20 cellular contexts compared by ENCODE assay signal in the genomic region with DNA sequence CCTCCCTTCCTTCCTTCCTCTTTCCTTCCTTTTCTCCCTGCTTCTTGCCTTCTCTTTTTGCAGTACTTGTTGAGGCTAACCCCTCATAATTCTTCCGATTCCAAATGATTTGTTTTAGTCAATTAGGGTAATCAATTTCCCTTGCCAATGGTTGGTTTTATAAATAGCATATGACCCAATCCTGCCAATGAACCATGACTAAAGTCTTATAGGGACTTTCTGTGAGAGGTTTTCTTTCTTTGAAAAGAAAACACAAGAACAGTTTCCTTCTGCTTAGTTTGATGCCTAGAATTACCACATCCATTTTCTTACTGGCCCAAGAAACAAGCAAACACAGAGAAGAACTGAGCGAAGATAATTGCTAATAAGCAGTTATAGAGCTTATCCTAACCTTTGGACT.
A peak's percentile ranks its signal among the peaks of the same experiment; 100 is the strongest.
DNase-seq lines count a peak whose midpoint lies in the region; ATAC-seq lines count a peak whose summit lies in the region.
"Had no signal": no experiment of that assay in that cellular context is flagged by ENCODE, and none has a peak within 500 bp of the region (broad histone marks: within the 10 kb centered on the region; RNA-seq: fewer than 3 reads in every experiment).

No MANE protein-coding gene starts in this region.

- no peak for DNase-seq in activated CD4-positive, alpha-beta T cell treated with anti-CD3 and anti-CD28 coated beads, Interleukin-2, amount 10 ng/mL, durations not matched to agents 7 days and 5 days
- DNase-seq in activated CD4-positive, alpha-beta T cell treated with anti-CD3 and anti-CD28 coated beads, Interleukin-2, amount 50 U/mL, for 1 hour: no peak
- DNase-seq in stimulated activated effector memory CD8-positive, alpha-beta T cell treated with anti-CD3 and anti-CD28 coated beads, Interleukin-12 subunit alpha, Interleukin-12 subunit beta, amount 100 ng/mL, for 72 hours (ENCODE audit: low spot score in 2 of 2): no peak
- DNase-seq in NCI-H1694 treated with DMSO at 0.1 percent for 48 hours (lab: John Stamatoyannopoulos, UW) (no peak), kidney tubule cell (ENCODE audit: low spot score) (no peak)
- no peak for DNase-seq in effector CD8-positive, alpha-beta T cell (lab: John Stamatoyannopoulos, UW)
- DNase-seq: aorta; DMS79; islet precursor cell; NCI-H2029; stimulated activated naive CD4-positive, alpha-beta T cell treated with Interleukin-2 at 50 U/mL for 16 hours; upper lobe of left lung had no signal

- POLR2A ChIA-PET in activated CD4-positive, alpha-beta T cell treated with anti-CD3 and anti-CD28 coated beads, Interleukin-2, amount 10 ng/mL, durations not matched to agents 7 days and 5 days (lab: Charles Lee): no interaction called here

- H3K27ac Mint-ChIP-seq in activated CD4-positive, alpha-beta T cell treated with anti-CD3 and anti-CD28 coated beads, Interleukin-2, amount 10 ng/mL, durations not matched to agents 7 days and 5 days: peak overlapping the region; percentile 96
- H3K27ac Mint-ChIP-seq in activated T-helper 17 cell treated with anti-CD3 and anti-CD28 coated beads, Interleukin-2, amount 50 U/mL, for 72 hours: peak overlapping the region; percentile 93
- peak overlapping the region; percentile 96 for H3K27ac Mint-ChIP-seq in stimulated activated effector memory CD8-positive, alpha-beta T cell treated with anti-CD3 and anti-CD28 coated beads, Interleukin-12 subunit alpha, Interleukin-12 subunit beta, amount 100 ng/mL, for 72 hours
- H3K27ac Mint-ChIP-seq: CD14-positive monocyte, WTC11 had no signal

- H3K9me3 Mint-ChIP-seq in activated CD4-positive, alpha-beta T cell treated with anti-CD3 and anti-CD28 coated beads, Interleukin-2, amount 10 ng/mL, durations not matched to agents 7 days and 5 days: peaks cover 33% of the 10 kb centered on the region
- peaks cover 17% of the 10 kb centered on the region for H3K9me3 Mint-ChIP-seq in activated T-helper 17 cell treated with anti-CD3 and anti-CD28 coated beads, Interleukin-2, amount 50 U/mL, for 72 hours
- peaks cover 7% of the 10 kb centered on the region for H3K9me3 Mint-ChIP-seq in stimulated activated effector memory CD8-positive, alpha-beta T cell treated with anti-CD3 and anti-CD28 coated beads, Interleukin-12 subunit alpha, Interleukin-12 subunit beta, amount 100 ng/mL, for 72 hours

- ATAC-seq in GM18907 (IDR thresholded peaks at IDR 0.05; ENCODE audit: unreplicated experiment): peak; percentile 64
- peak; percentile 49 for ATAC-seq in activated T-helper 17 cell treated with anti-CD3 and anti-CD28 coated beads, Interleukin-2, amount 50 U/mL, for 72 hours (replicated peaks)
- ATAC-seq in stimulated activated effector memory CD8-positive, alpha-beta T cell treated with anti-CD3 and anti-CD28 coated beads, Interleukin-12 subunit alpha, Interleukin-12 subunit beta, amount 100 ng/mL, for 72 hours: peak; percentile 70
- ATAC-seq: A549, K562, Right ventricle myocardium inferior, WTC11 had no signal

- peaks cover 70% of the 10 kb centered on the region for H3K4me1 Mint-ChIP-seq in activated CD4-positive, alpha-beta T cell treated with anti-CD3 and anti-CD28 coated beads, Interleukin-2, amount 10 ng/mL, durations not matched to agents 7 days and 5 days
- peaks cover 56% of the 10 kb centered on the region for H3K4me1 Mint-ChIP-seq in activated T-helper 17 cell treated with anti-CD3 and anti-CD28 coated beads, Interleukin-2, amount 50 U/mL, for 72 hours
- peaks cover 66% of the 10 kb centered on the region for H3K4me1 Mint-ChIP-seq in stimulated activated effector memory CD8-positive, alpha-beta T cell treated with anti-CD3 and anti-CD28 coated beads, Interleukin-12 subunit alpha, Interleukin-12 subunit beta, amount 100 ng/mL, for 72 hours
- H3K4me1 Mint-ChIP-seq: neural crest cell had no signal

- peak overlapping the region; percentile 13 for H3K4me3 Mint-ChIP-seq in activated CD4-positive, alpha-beta T cell treated with anti-CD3 and anti-CD28 coated beads, Interleukin-2, amount 10 ng/mL, durations not matched to agents 7 days and 5 days
- H3K4me3 Mint-ChIP-seq in activated T-helper 17 cell treated with anti-CD3 and anti-CD28 coated beads, Interleukin-2, amount 50 U/mL, for 72 hours: peak overlapping the region; percentile 67
- peak overlapping the region; percentile 41 for H3K4me3 Mint-ChIP-seq in stimulated activated effector memory CD8-positive, alpha-beta T cell treated with anti-CD3 and anti-CD28 coated beads, Interleukin-12 subunit alpha, Interleukin-12 subunit beta, amount 100 ng/mL, for 72 hours
- H3K4me3 Mint-ChIP-seq: CD14-positive monocyte, neural crest cell, WTC11 had no signal

- CTCF ChIA-PET in activated CD4-positive, alpha-beta T cell treated with anti-CD3 and anti-CD28 coated beads, Interleukin-2, amount 10 ng/mL, durations not matched to agents 7 days and 5 days (lab: Charles Lee): interaction anchor here (0.9 to 5.1 kb wide), 6 partner anchors 12 to 237 kb away, joined by 3 to 29 read pairs (median 7); no protein-coding TSS in a partner anchor

- H3K27me3 Mint-ChIP-seq in activated CD4-positive, alpha-beta T cell treated with anti-CD3 and anti-CD28 coated beads, Interleukin-2, amount 10 ng/mL, durations not matched to agents 7 days and 5 days: no peaks in the 10 kb centered on the region
- H3K27me3 Mint-ChIP-seq in activated T-helper 17 cell treated with anti-CD3 and anti-CD28 coated beads, Interleukin-2, amount 50 U/mL, for 72 hours: no peaks in the 10 kb centered on the region

- H3K36me3 Mint-ChIP-seq in activated CD4-positive, alpha-beta T cell treated with anti-CD3 and anti-CD28 coated beads, Interleukin-2, amount 10 ng/mL, durations not matched to agents 7 days and 5 days (ENCODE audit: low read depth): peaks cover 52% of the 10 kb centered on the region
- H3K36me3 Mint-ChIP-seq in activated T-helper 17 cell treated with anti-CD3 and anti-CD28 coated beads, Interleukin-2, amount 50 U/mL, for 72 hours (ENCODE audit: low read depth): peaks cover 31% of the 10 kb centered on the region
- H3K36me3 Mint-ChIP-seq in stimulated activated effector memory CD8-positive, alpha-beta T cell treated with anti-CD3 and anti-CD28 coated beads, Interleukin-12 subunit alpha, Interleukin-12 subunit beta, amount 100 ng/mL, for 72 hours: peaks cover 26% of the 10 kb centered on the region
- H3K36me3 Mint-ChIP-seq: CD14-positive monocyte, WTC11 had no signal

Comparison
In these comparisons a context has a peak if more than half of its experiments do, and no peak if none do; other contexts are left out.
1. H3K4me3 Mint-ChIP-seq: peak in every context shown above with its lines; median percentile 67 in activated T-helper 17 cell treated with anti-CD3 and anti-CD28 coated beads, Interleukin-2, amount 50 U/mL, for 72 hours; 41 in stimulated activated effector memory CD8-positive, alpha-beta T cell treated with anti-CD3 and anti-CD28 coated beads, Interleukin-12 subunit alpha, Interleukin-12 subunit beta, amount 100 ng/mL, for 72 hours; 13 in activated CD4-positive, alpha-beta T cell treated with anti-CD3 and anti-CD28 coated beads, Interleukin-2, amount 10 ng/mL, durations not matched to agents 7 days and 5 days.